17 cellular contexts compared by ENCODE assay signal in the genomic region with DNA sequence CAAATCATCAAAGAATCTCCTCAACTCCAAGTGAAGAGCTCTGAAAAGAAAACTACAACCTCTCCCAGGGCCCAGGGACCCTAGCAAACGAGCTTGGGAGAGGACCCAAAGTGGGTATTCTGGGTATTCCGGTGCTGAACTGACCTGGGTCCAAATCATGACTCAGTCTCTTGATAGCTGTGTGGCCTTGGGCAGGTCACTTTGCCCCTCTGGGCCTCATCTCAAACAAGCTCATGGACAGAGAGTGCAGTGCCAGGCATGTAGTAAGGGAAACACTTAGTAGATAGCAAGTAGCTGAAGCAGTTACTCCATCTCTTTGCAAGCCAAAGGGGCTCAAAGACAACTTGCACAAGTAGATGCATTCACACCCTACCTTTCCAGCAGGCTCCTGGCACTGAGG. TPM values are rescaled to one million over a fixed set of nuclear protein-coding genes. Genes with fewer than 3 reads are reported as not detected.
DNase-seq lines count a peak whose midpoint lies in the region; ATAC-seq and TF ChIP-seq lines count a peak whose summit lies in the region.
"Had no signal": no experiment of that assay in that cellular context is flagged by ENCODE, and none has a peak within 500 bp of the region (broad histone marks: within the 10 kb centered on the region; RNA-seq: fewer than 3 reads in every experiment).

No MANE protein-coding gene starts in this region.

- TF ChIP-seq CTCF in RWPE2 (IDR thresholded peaks at IDR 0.05; ENCODE audit: poor library complexity, severe bottlenecking) = no peak
- TF ChIP-seq CTCF in endothelial cell (IDR thresholded peaks at IDR 0.05; ENCODE audit: unreplicated experiment) = no peak
- TF ChIP-seq CTCF in spleen (IDR thresholded peaks at IDR 0.05 in 8 of 11, conservative IDR thresholded peaks at IDR 0.05 in 3 of 11) = no peak

- H3K27me3 Mint-ChIP-seq in activated CD4-positive, alpha-beta T cell treated with anti-CD3 and anti-CD28 coated beads, Interleukin-2, amount 10 ng/mL, durations not matched to agents 7 days and 5 days = peaks cover 7% of the 10 kb centered on the region
- no peaks in the 10 kb centered on the region for H3K27me3 Mint-ChIP-seq in activated CD4-positive, alpha-beta T cell treated with anti-CD3 and anti-CD28 coated beads for 36 hours
- H3K27me3 Mint-ChIP-seq in endothelial cell (ENCODE audit: unreplicated experiment) = peaks cover 6% of the 10 kb centered on the region

- no peaks in the 10 kb centered on the region for H3K36me3 Mint-ChIP-seq in activated CD4-positive, alpha-beta T cell treated with anti-CD3 and anti-CD28 coated beads, Interleukin-2, amount 10 ng/mL, durations not matched to agents 7 days and 5 days (ENCODE audit: low read depth)
- no peaks in the 10 kb centered on the region for H3K36me3 Mint-ChIP-seq in activated CD4-positive, alpha-beta T cell treated with anti-CD3 and anti-CD28 coated beads for 36 hours (ENCODE audit: low read depth)
- no peaks in the 10 kb centered on the region for H3K36me3 Mint-ChIP-seq in endothelial cell (ENCODE audit: low read depth, unreplicated experiment)

- no peak for ATAC-seq in activated CD4-positive, alpha-beta T cell treated with anti-CD3 and anti-CD28 coated beads for 36 hours
- ATAC-seq in RWPE2 (ENCODE audit: low read depth) = no peak
- ATAC-seq: GM12878, HCT116 had no signal

- 75 to 96% (median 91%) methylated on average over 2 of the region's 2 CpGs for whole genome bisulfite sequencing in spleen, 5 donors

- H3K4me3 ChIP-seq in RWPE2 (ENCODE audit: severe bottlenecking) = no peak overlapping the region
- H3K4me3 ChIP-seq in spleen = no peak overlapping the region
- H3K4me3 ChIP-seq: GM12878 had no signal

- no peaks in the 10 kb centered on the region for H3K27me3 ChIP-seq in RWPE2 (ENCODE audit: insufficient read depth, poor library complexity, severe bottlenecking)
- peaks cover 0 to 6% (median 0%) of the 10 kb centered on the region in 7 donors for H3K27me3 ChIP-seq in spleen (replicated peaks in 1 of 7)

- no peak for DNase-seq in activated CD4-positive, alpha-beta T cell treated with anti-CD3 and anti-CD28 coated beads, Interleukin-2, amount 10 ng/mL, durations not matched to agents 7 days and 5 days
- DNase-seq in activated CD4-positive, alpha-beta T cell treated with anti-CD3 and anti-CD28 coated beads for 36 hours = no peak
- DNase-seq in RWPE2 (ENCODE audit: low spot score) (peak; percentile 24), endothelial cell (ENCODE audit: low spot score) (no peak), spleen (peak; percentile 23), DMS79 treated with DMSO at 0.1 percent for 48 hours (lab: John Stamatoyannopoulos, UW) (no peak), NOMO-1 (lab: John Stamatoyannopoulos, UW; ENCODE audit: unreplicated experiment in 2 of 2) (no peak)
- no peak for DNase-seq in stimulated activated CD4-positive, alpha-beta T cell treated with anti-CD3 and anti-CD28 coated beads, Interleukin-4, amount 100 ng/mL, for 1 hour
- DNase-seq: DMS153, MM.1S, NCI-H2029, NCI-H510A treated with DMSO at 0.1 percent for 48 hours had no signal

- H3K4me1 ChIP-seq in RWPE2 (ENCODE audit: insufficient read depth, poor library complexity, severe bottlenecking) = no peaks in the 10 kb centered on the region
- peaks cover 0 to 42% (median 14%) of the 10 kb centered on the region in 6 donors for H3K4me1 ChIP-seq in spleen

- intact Hi-C loops in activated CD4-positive, alpha-beta T cell treated with anti-CD3 and anti-CD28 coated beads for 36 hours (cut with DNase I, micrococcal nuclease) = no loop called here
- intact Hi-C loops in spleen (cut with DNase I; ENCODE audit: low total_unique reads) = no loop called here

- H3K4me3 Mint-ChIP-seq in activated CD4-positive, alpha-beta T cell treated with anti-CD3 and anti-CD28 coated beads, Interleukin-2, amount 10 ng/mL, durations not matched to agents 7 days and 5 days = no peak overlapping the region
- H3K4me3 Mint-ChIP-seq in activated CD4-positive, alpha-beta T cell treated with anti-CD3 and anti-CD28 coated beads for 36 hours = no peak overlapping the region
- H3K4me3 Mint-ChIP-seq in endothelial cell (ENCODE audit: unreplicated experiment) = peak overlapping the region; percentile 47

- H3K9me3 ChIP-seq in RWPE2 (ENCODE audit: severe bottlenecking) = no peaks in the 10 kb centered on the region
- H3K9me3 ChIP-seq in spleen = no peaks in the 10 kb centered on the region

- H3K36me3 ChIP-seq in RWPE2 (ENCODE audit: low read depth) = no peaks in the 10 kb centered on the region
- H3K36me3 ChIP-seq in spleen = no peaks in the 10 kb centered on the region

- no peak for TF ChIP-seq POLR2A in spleen (IDR thresholded peaks at IDR 0.05)

- CTCF ChIA-PET in activated CD4-positive, alpha-beta T cell treated with anti-CD3 and anti-CD28 coated beads, Interleukin-2, amount 10 ng/mL, durations not matched to agents 7 days and 5 days (lab: Charles Lee) = interaction anchor here (0.5 to 1.4 kb wide), 4 partner anchors 8 to 409 kb away, joined by 3 to 5 read pairs (median 4); no protein-coding TSS in a partner anchor
- CTCF ChIA-PET in activated CD4-positive, alpha-beta T cell treated with anti-CD3 and anti-CD28 coated beads for 36 hours (lab: Charles Lee) = interaction anchor here (0.5 to 1.6 kb wide), 6 partner anchors 9 to 410 kb away, joined by 3 to 5 read pairs (median 4); no protein-coding TSS in a partner anchor

- H3K9me3 Mint-ChIP-seq in activated CD4-positive, alpha-beta T cell treated with anti-CD3 and anti-CD28 coated beads, Interleukin-2, amount 10 ng/mL, durations not matched to agents 7 days and 5 days = no peaks in the 10 kb centered on the region
- no peaks in the 10 kb centered on the region for H3K9me3 Mint-ChIP-seq in activated CD4-positive, alpha-beta T cell treated with anti-CD3 and anti-CD28 coated beads for 36 hours (ENCODE audit: low read depth)
- H3K9me3 Mint-ChIP-seq in endothelial cell (ENCODE audit: unreplicated experiment) = no peaks in the 10 kb centered on the region

- peaks cover 70% of the 10 kb centered on the region for H3K4me1 Mint-ChIP-seq in activated CD4-positive, alpha-beta T cell treated with anti-CD3 and anti-CD28 coated beads, Interleukin-2, amount 10 ng/mL, durations not matched to agents 7 days and 5 days
- H3K4me1 Mint-ChIP-seq in activated CD4-positive, alpha-beta T cell treated with anti-CD3 and anti-CD28 coated beads for 36 hours = peaks cover 55% of the 10 kb centered on the region
- H3K4me1 Mint-ChIP-seq in endothelial cell (ENCODE audit: unreplicated experiment) = peaks cover 72% of the 10 kb centered on the region

- H3K27ac ChIP-seq in RWPE2 (ENCODE audit: poor library complexity, severe bottlenecking) = no peak overlapping the region
- H3K27ac ChIP-seq in spleen = no peak overlapping the region
- H3K27ac ChIP-seq: 22Rv1, HL-60, KMS-11 had no signal

- POLR2A ChIA-PET in activated CD4-positive, alpha-beta T cell treated with anti-CD3 and anti-CD28 coated beads, Interleukin-2, amount 10 ng/mL, durations not matched to agents 7 days and 5 days (lab: Charles Lee) = no interaction called here
- POLR2A ChIA-PET in activated CD4-positive, alpha-beta T cell treated with anti-CD3 and anti-CD28 coated beads for 36 hours (lab: Charles Lee) = no interaction called here

- peak overlapping the region; percentile 58 for H3K27ac Mint-ChIP-seq in activated CD4-positive, alpha-beta T cell treated with anti-CD3 and anti-CD28 coated beads, Interleukin-2, amount 10 ng/mL, durations not matched to agents 7 days and 5 days
- no peak overlapping the region for H3K27ac Mint-ChIP-seq in activated CD4-positive, alpha-beta T cell treated with anti-CD3 and anti-CD28 coated beads for 36 hours
- no peak overlapping the region for H3K27ac Mint-ChIP-seq in endothelial cell (ENCODE audit: unreplicated experiment)

RNA-seq across cellular contexts. Expression of a gene that starts 12.4 kb away (rescaled TPM):
- 10 to 100 TPM; 26.5 to 38.8 TPM for total RNA-seq in activated CD4-positive, alpha-beta T cell treated with anti-CD3 and anti-CD28 coated beads, Interleukin-2, amount 10 ng/mL, durations not matched to agents 7 days and 5 days
- 1 to 10 TPM; 3.1 to 3.3 TPM for total RNA-seq in activated CD4-positive, alpha-beta T cell treated with anti-CD3 and anti-CD28 coated beads for 36 hours
- total RNA-seq in endothelial cell (ENCODE audit: unreplicated experiment) = 0.80 TPM
- 10 to 100 TPM in 1 of 7 donors, 1 to 10 TPM in 6; 3.1 to 18.4 (median 4.6) TPM for total RNA-seq in spleen
- polyA plus RNA-seq in spleen = 1 to 10 TPM in 2 of 3 donors, under 1 TPM in 1; 0.76 to 1.3 (median 1.3) TPM
- total RNA-seq: GM12878 had no signal

RNA-seq across cellular contexts. Expression of a gene that starts 53.6 kb away (rescaled TPM):
- not detected for total RNA-seq in activated CD4-positive, alpha-beta T cell treated with anti-CD3 and anti-CD28 coated beads, Interleukin-2, amount 10 ng/mL, durations not matched to agents 7 days and 5 days
- total RNA-seq in activated CD4-positive, alpha-beta T cell treated with anti-CD3 and anti-CD28 coated beads for 36 hours = not detected
- total RNA-seq in endothelial cell (ENCODE audit: unreplicated experiment) = not detected
- not detected for total RNA-seq in spleen
- polyA plus RNA-seq in spleen = under 1 TPM in 1 of 3 donors, not detected in 2; 0.24 TPM
- total RNA-seq: GM12878 had no signal
- polyA plus RNA-seq: GM12878 had no signal

Comparison
In these comparisons a context has a peak if more than half of its experiments do, and no peak if none do; other contexts are left out.
1. DNase-seq: peak in RWPE2 (single experiment) and spleen (single experiment); none in activated CD4-positive, alpha-beta T cell treated with anti-CD3 and anti-CD28 coated beads, Interleukin-2, amount 10 ng/mL, durations not matched to agents 7 days and 5 days (single experiment), activated CD4-positive, alpha-beta T cell treated with anti-CD3 and anti-CD28 coated beads for 36 hours (single experiment), endothelial cell (single experiment), stimulated activated CD4-positive, alpha-beta T cell treated with anti-CD3 and anti-CD28 coated beads, Interleukin-4, amount 100 ng/mL, for 1 hour (single experiment), DMS79 treated with DMSO at 0.1 percent for 48 hours (single experiment) and NOMO-1 (0 of 2).